ENCODE assay signal across 32 cellular contexts in genomic region chr9:130905125-130905901, GRCh38. TPM values are rescaled to one million over a fixed set of nuclear protein-coding genes. Genes with fewer than 3 reads are reported as not detected.
"Had no signal": no experiment of that assay in that cellular context is flagged by ENCODE, and none has a peak within 500 bp of the region (broad histone marks: within the 10 kb centered on the region; RNA-seq: fewer than 3 reads in every experiment).

No MANE protein-coding gene starts in this region.

- H3K27ac ChIP-seq: ascending aorta, cardiac muscle cell, colonic mucosa, gastrocnemius medialis, left ventricle myocardium inferior, neural progenitor cell, spleen, thoracic aorta, VCaP had no signal

- H2AFZ ChIP-seq: neural progenitor cell had no signal

- H3K4me3 ChIP-seq: ascending aorta, cardiac muscle cell, colonic mucosa, gastrocnemius medialis, left ventricle myocardium inferior, lung, neural progenitor cell, spleen, thoracic aorta had no signal

- ATAC-seq: gastrocnemius medialis, natural killer cell, right cardiac atrium had no signal

- DNase-seq: activated CD4-positive, alpha-beta T cell treated with anti-CD3 and anti-CD28 coated beads for 4 hours; activated CD4-positive, alpha-beta T cell treated with anti-CD3 and anti-CD28 coated beads, Interleukin-2, amount 50 U/mL, for 4 hours; activated effector memory CD4-positive, alpha-beta T cell treated with anti-CD3 and anti-CD28 coated beads, Interleukin-2, amount 50 U/mL, for 16 hours; activated naive CD4-positive, alpha-beta T cell treated with anti-CD3 and anti-CD28 coated beads for 36 hours; activated naive CD8-positive, alpha-beta T cell treated with anti-CD3 and anti-CD28 coated beads, Interleukin-2, amount 10 ng/mL, durations not matched to agents 7 days and 5 days; cerebellar nuclear complex; colonic mucosa; effector CD8-positive, alpha-beta T cell; erythroblast; gastrocnemius medialis; glutamatergic neuron; islet precursor cell; left ventricle myocardium inferior; mesendoderm; natural killer cell; posterior cingulate gyrus; right cardiac atrium; spleen; stimulated activated naive CD4-positive, alpha-beta T cell; trophoblast cell had no signal

- H3K9ac ChIP-seq: neural progenitor cell had no signal

- H3K4me2 ChIP-seq: neural progenitor cell had no signal

- FAIRE-seq: urothelium cell line had no signal

- H3K36me3 ChIP-seq: ascending aorta, cardiac muscle cell, colonic mucosa, gastrocnemius medialis, left ventricle myocardium inferior, neural progenitor cell, spleen, thoracic aorta had no signal

- H3K9me3 ChIP-seq: ascending aorta, colonic mucosa, gastrocnemius medialis, left ventricle myocardium inferior, spleen, thoracic aorta had no signal

- H3K4me1 ChIP-seq: ascending aorta, colonic mucosa, gastrocnemius medialis, spleen had no signal

- H3K27me3 ChIP-seq: ascending aorta, cardiac muscle cell, colonic mucosa, neural progenitor cell had no signal

RNA-seq across cellular contexts. Expression of gene QRFP, which starts 8.7 kb away (rescaled TPM):
- total RNA-seq: activated naive CD4-positive, alpha-beta T cell treated with anti-CD3 and anti-CD28 coated beads for 36 hours; activated naive CD8-positive, alpha-beta T cell treated with anti-CD3 and anti-CD28 coated beads, Interleukin-2, amount 10 ng/mL, durations not matched to agents 7 days and 5 days; activated T-helper 1 cell treated with anti-CD3 and anti-CD28 coated beads, Interleukin-12 subunit alpha, Interleukin-12 subunit beta, Interleukin-2, Interleukin-4 antibody, amounts not matched to agents 30 ng/mL and 10 ng/mL and 1 ng/mL, durations not matched to agents 14 hours and 24 hours and 36 hours; ascending aorta; cardiac muscle cell; dermis microvascular lymphatic vessel endothelial cell; gastrocnemius medialis; left ventricle myocardium inferior; lung; mononuclear cell; natural killer cell; omental fat pad; right cardiac atrium; spleen; subcutaneous adipose tissue; thoracic aorta had no signal

RNA-seq across cellular contexts. Expression of gene FIBCD1, which starts 33.7 kb away (rescaled TPM):
- total RNA-seq: activated naive CD4-positive, alpha-beta T cell treated with anti-CD3 and anti-CD28 coated beads for 36 hours; activated naive CD8-positive, alpha-beta T cell treated with anti-CD3 and anti-CD28 coated beads, Interleukin-2, amount 10 ng/mL, durations not matched to agents 7 days and 5 days; activated T-helper 1 cell treated with anti-CD3 and anti-CD28 coated beads, Interleukin-12 subunit alpha, Interleukin-12 subunit beta, Interleukin-2, Interleukin-4 antibody, amounts not matched to agents 30 ng/mL and 10 ng/mL and 1 ng/mL, durations not matched to agents 14 hours and 24 hours and 36 hours; ascending aorta; gastrocnemius medialis; mononuclear cell; natural killer cell; thoracic aorta had no signal
